Comparison of ENCODE assay signal across 9 cellular contexts in the genomic region with DNA sequence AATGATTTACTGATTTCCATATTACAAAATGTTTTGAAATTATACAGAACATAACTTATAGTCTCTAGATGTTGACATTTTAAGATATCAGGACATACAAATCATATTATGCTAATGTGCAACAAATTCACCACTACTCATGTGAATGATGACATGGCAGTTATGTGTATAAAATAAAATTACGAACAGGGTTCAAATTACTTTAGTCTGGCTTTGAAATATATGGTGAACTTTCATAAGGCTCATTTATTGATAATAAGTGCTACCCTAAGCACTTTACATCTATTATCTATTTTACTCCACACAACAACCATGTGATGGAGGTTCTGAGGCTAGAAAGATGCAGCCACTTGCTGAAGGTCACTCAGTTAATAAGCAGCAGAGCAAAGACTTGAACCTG.
"Had no signal": no experiment of that assay in that cellular context is flagged by ENCODE, and none has a peak within 500 bp of the region (broad histone marks: within the 10 kb centered on the region; RNA-seq: fewer than 3 reads in every experiment).

No MANE protein-coding gene starts in this region.

- H3K27ac ChIP-seq: KMS-11 had no signal

- H3K4me3 ChIP-seq: GM23338 had no signal

- ATAC-seq: GM23338 had no signal

- H3K9ac ChIP-seq: KMS-11 had no signal

- FAIRE-seq: H1, H54, HTR-8/SVneo had no signal

- H3K4me2 ChIP-seq: GM23338, KMS-11 had no signal

- H2AFZ ChIP-seq: GM23338 had no signal

- DNase-seq: H9, HCEC 1CT, Karpas-422, KBM-7 had no signal
